33 cellular contexts compared by ENCODE assay signal in genomic region chr4:176142253-176142652, GRCh38. TPM values are rescaled to one million over a fixed set of nuclear protein-coding genes. Genes with fewer than 3 reads are reported as not detected.
"Had no signal": no experiment of that assay in that cellular context is flagged by ENCODE, and none has a peak within 500 bp of the region (broad histone marks: within the 10 kb centered on the region; RNA-seq: fewer than 3 reads in every experiment).

No MANE protein-coding gene starts in this region.

- H3K9me3 ChIP-seq: adrenal gland, body of pancreas, breast epithelium had no signal

- H3K27ac ChIP-seq: adrenal gland, body of pancreas, brain microvascular endothelial cell, breast epithelium, VCaP had no signal

- H3K27me3 ChIP-seq: adrenal gland, body of pancreas, brain microvascular endothelial cell, breast epithelium had no signal

- H3K36me3 ChIP-seq: adrenal gland, brain microvascular endothelial cell, breast epithelium had no signal

- ATAC-seq: activated CD8-positive, alpha-beta T cell treated with anti-CD3 and anti-CD28 coated beads for 36 hours; activated naive CD4-positive, alpha-beta T cell treated with anti-CD3 and anti-CD28 coated beads, Interleukin-2, amount 50 U/mL, for 72 hours; activated T-cell treated with anti-CD3 and anti-CD28 coated beads, Interleukin-2, amount 50 U/mL, for 4 hours; activated T-cell treated with anti-CD3 and anti-CD28 coated beads, Interleukin-2, amount 50 U/mL, for 72 hours; activated T-helper 17 cell treated with anti-CD3 and anti-CD28 coated beads, Interleukin-2, amount 50 U/mL, for 72 hours; body of pancreas had no signal

- H3K4me1 ChIP-seq: adrenal gland, body of pancreas, breast epithelium had no signal

- H3K4me3 ChIP-seq: adrenal gland, body of pancreas, breast epithelium had no signal

- DNase-seq: activated B cell treated with CpG ODN at 0.5 μM for 24 hours; activated CD4-positive, alpha-beta memory T cell treated with anti-CD3 and anti-CD28 coated beads for 36 hours; activated CD4-positive, alpha-beta T cell treated with anti-CD3 and anti-CD28 coated beads for 4 hours; activated CD4-positive, alpha-beta T cell treated with anti-CD3 and anti-CD28 coated beads, Interleukin-2, amount 10 ng/mL, durations not matched to agents 24 days and 14 days; activated CD4-positive, alpha-beta T cell treated with anti-CD3 and anti-CD28 coated beads, Interleukin-2, amount 50 U/mL, for 1 hour; activated CD4-positive, alpha-beta T cell treated with anti-CD3 and anti-CD28 coated beads, Interleukin-2, amount 50 U/mL, for 4 hours; activated CD4-positive, CD25-positive, alpha-beta regulatory T cell treated with anti-CD3 and anti-CD28 coated beads, Interleukin-2, amount 50 U/mL, for 72 hours; activated CD8-positive, alpha-beta memory T cell treated with anti-CD3 and anti-CD28 coated beads, Interleukin-2, amount 50 U/mL, for 4 hours; activated CD8-positive, alpha-beta T cell treated with anti-CD3 and anti-CD28 coated beads for 36 hours; activated effector memory CD4-positive, alpha-beta T cell treated with anti-CD3 and anti-CD28 coated beads, Interleukin-2, amount 50 U/mL, for 16 hours; activated gamma-delta T cell treated with Interleukin-2 at 50 U/mL for 16 hours; activated naive CD4-positive, alpha-beta T cell; activated naive CD4-positive, alpha-beta T cell treated with anti-CD3 and anti-CD28 coated beads for 36 hours; activated naive CD4-positive, alpha-beta T cell treated with anti-CD3 and anti-CD28 coated beads, Interleukin-2, amount 50 U/mL, for 16 hours; activated naive CD8-positive, alpha-beta T cell treated with anti-CD3 and anti-CD28 coated beads for 36 hours; activated T-cell treated with anti-CD3 and anti-CD28 coated beads for 4 hours; activated T-cell treated with anti-CD3 and anti-CD28 coated beads, Interleukin-2, amount 50 U/mL, for 1 hour; activated T-cell treated with anti-CD3 and anti-CD28 coated beads, Interleukin-2, amount 50 U/mL, for 4 hours; activated T-cell treated with anti-CD3 and anti-CD28 coated beads, Interleukin-2, amount 50 U/mL, for 72 hours; adrenal gland; amniotic stem cell; aorta; body of pancreas; brain microvascular endothelial cell; central memory CD4-positive, alpha-beta T cell; T-helper 2 cell; T-helper 9 cell had no signal

- FAIRE-seq: astrocyte, TTC549 had no signal

RNA-seq across cellular contexts. Expression of gene SPATA4, which starts 53.1 kb away (rescaled TPM):
- polyA plus RNA-seq: aorta had no signal
